ENCODE assay signal across 12 cellular contexts in genomic region chr6:18302561-18303439, GRCh38. TPM values are rescaled to one million over a fixed set of nuclear protein-coding genes. Genes with fewer than 3 reads are reported as not detected.
DNase-seq lines count a peak whose midpoint lies in the region; ATAC-seq and TF ChIP-seq lines count a peak whose summit lies in the region.
"Had no signal": no experiment of that assay in that cellular context is flagged by ENCODE, and none has a peak within 500 bp of the region (broad histone marks: within the 10 kb centered on the region; RNA-seq: fewer than 3 reads in every experiment).

No MANE protein-coding gene starts in this region.

- ATAC-seq in HG02610 (IDR thresholded peaks at IDR 0.05; ENCODE audit: unreplicated experiment) (no peak), HG02981 (IDR thresholded peaks at IDR 0.05; ENCODE audit: unreplicated experiment) (no peak)

- H3K4me3 ChIP-seq in epithelial cell of proximal tubule (ENCODE audit: low read depth, low read length), result no peak overlapping the region
- H3K4me3 ChIP-seq: lung had no signal

- TF ChIP-seq CTCF in GM13976 (IDR thresholded peaks at IDR 0.05; ENCODE audit: borderline replicate concordance, control extremely low read depth, extremely low read depth, insufficient read depth, missing control alignments) (peak; percentile 3), epithelial cell of proximal tubule (conservative IDR thresholded peaks at IDR 0.05; ENCODE audit: low read depth, low read length) (peak; percentile 24)

- DNase-seq in ACHN (peak; percentile 13), GM13976 (ENCODE audit: low spot score) (no peak), NCI-H1092 treated with DMSO at 0.1 percent for 48 hours (lab: John Stamatoyannopoulos, UW) (peak; percentile 23), epithelial cell of proximal tubule (ENCODE audit: low read depth) (no peak), NCI-H1694 (lab: John Stamatoyannopoulos, UW) (no peak), HuH-7.5 (ENCODE audit: low spot score) (no peak)
- DNase-seq: activated CD4-positive, alpha-beta T cell treated with anti-CD3 and anti-CD28 coated beads, Interleukin-2, amount 10 ng/mL, durations not matched to agents 7 days and 5 days; activated naive CD8-positive, alpha-beta T cell treated with anti-CD3 and anti-CD28 coated beads for 36 hours; NK-92 treated with Interleukin-12 subunit alpha and Interleukin-12 subunit beta, amount 100 ng/mL, for 24 hours had no signal

- in situ Hi-C loops in ACHN (cut with HindIII; ENCODE audit: low pct_ligation_motif_present, low pct_unique_long_range_greater_than_20kb, low sequenced_read_pairs) (no loop called here), GM13976 (cut with MboI; ENCODE audit: low sequenced_read_pairs, unreplicated experiment) (no loop called here)

RNA-seq across cellular contexts. Expression of gene DEK, which starts 38.5 kb away (rescaled TPM):
- 197 and 207 TPM in 2 replicates for total RNA-seq in epithelial cell of proximal tubule

Comparison
In these comparisons a context has a peak if more than half of its experiments do, and no peak if none do; other contexts are left out.
1. DNase-seq: peak in ACHN (single experiment) and NCI-H1092 treated with DMSO at 0.1 percent for 48 hours (single experiment); none in GM13976 (single experiment), epithelial cell of proximal tubule (single experiment), NCI-H1694 (single experiment) and HuH-7.5 (single experiment).